23 cellular contexts compared by ENCODE assay signal in genomic region chr18:35983818-35984217, GRCh38.
DNase-seq lines count a peak whose midpoint lies in the region; ATAC-seq and TF ChIP-seq lines count a peak whose summit lies in the region.
"Had no signal": no experiment of that assay in that cellular context is flagged by ENCODE, and none has a peak within 500 bp of the region (broad histone marks: within the 10 kb centered on the region; RNA-seq: fewer than 3 reads in every experiment).

No MANE protein-coding gene starts in this region.

- CTCF ChIA-PET in activated CD4-positive, alpha-beta T cell treated with anti-CD3 and anti-CD28 coated beads, Interleukin-2, amount 10 ng/mL, durations not matched to agents 7 days and 5 days (lab: Charles Lee), result no interaction called here

- no peak for ATAC-seq in HG03095 (IDR thresholded peaks at IDR 0.05; ENCODE audit: unreplicated experiment)
- ATAC-seq: activated CD4-positive, alpha-beta T cell treated with anti-CD3 and anti-CD28 coated beads for 36 hours; activated CD8-positive, alpha-beta memory T cell treated with anti-CD3 and anti-CD28 coated beads, Interleukin-2, amount 10 ng/mL, durations not matched to agents 7 days and 5 days; right lobe of liver had no signal

- H3K27ac Mint-ChIP-seq in activated CD4-positive, alpha-beta T cell treated with anti-CD3 and anti-CD28 coated beads, Interleukin-2, amount 10 ng/mL, durations not matched to agents 7 days and 5 days, result no peak overlapping the region
- H3K27ac Mint-ChIP-seq: activated CD4-positive, alpha-beta T cell treated with anti-CD3 and anti-CD28 coated beads for 36 hours; activated CD8-positive, alpha-beta memory T cell treated with anti-CD3 and anti-CD28 coated beads, Interleukin-2, amount 10 ng/mL, durations not matched to agents 7 days and 5 days; activated naive CD8-positive, alpha-beta T cell treated with anti-CD3 and anti-CD28 coated beads for 36 hours had no signal

- DNase-seq in GM03348 (ENCODE audit: low spot score), result peak; percentile 61
- peak; percentile 49 for DNase-seq in amniotic stem cell (lab: John Stamatoyannopoulos, UW)
- peak; percentile 87 for DNase-seq in fibroblast of mammary gland (ENCODE audit: low read depth)
- DNase-seq in stromal cell of bone marrow (ENCODE audit: low read depth), result peak; percentile 8
- DNase-seq in NCI-H345 treated with DMSO at 0.1 percent for 48 hours (lab: John Stamatoyannopoulos, UW; ENCODE audit: unreplicated experiment), result no peak
- no peak for DNase-seq in activated CD4-positive, alpha-beta T cell treated with anti-CD3 and anti-CD28 coated beads, Interleukin-2, amount 10 ng/mL, durations not matched to agents 7 days and 5 days
- DNase-seq: activated CD4-positive, alpha-beta T cell treated with anti-CD3 and anti-CD28 coated beads for 36 hours; activated CD8-positive, alpha-beta memory T cell treated with anti-CD3 and anti-CD28 coated beads, Interleukin-2, amount 10 ng/mL, durations not matched to agents 7 days and 5 days; activated naive CD8-positive, alpha-beta T cell treated with anti-CD3 and anti-CD28 coated beads for 36 hours; dorsolateral prefrontal cortex; esophagus squamous epithelium; KBM-7; MV-4-11; NCI-H2029; NCI-H524; right lobe of liver; stimulated activated naive CD4-positive, alpha-beta T cell; SW 1271 had no signal

- POLR2A ChIA-PET in activated CD4-positive, alpha-beta T cell treated with anti-CD3 and anti-CD28 coated beads, Interleukin-2, amount 10 ng/mL, durations not matched to agents 7 days and 5 days (lab: Charles Lee), result no interaction called here

- H3K36me3 Mint-ChIP-seq in activated CD4-positive, alpha-beta T cell treated with anti-CD3 and anti-CD28 coated beads, Interleukin-2, amount 10 ng/mL, durations not matched to agents 7 days and 5 days (ENCODE audit: low read depth), result peaks cover 38% of the 10 kb centered on the region

- no peak overlapping the region for H3K4me3 ChIP-seq in fibroblast of mammary gland (ENCODE audit: control insufficient read depth, low read depth, low read length)
- H3K4me3 ChIP-seq: BLaER1 treated with 17β-estradiol and CSF1 and Interleukin-3, amounts not matched to agents 10 nM and 100 nM; dorsolateral prefrontal cortex; esophagus squamous epithelium; HAP-1; lung; right lobe of liver; tibial nerve had no signal

- TF ChIP-seq CTCF in fibroblast of mammary gland (conservative IDR thresholded peaks at IDR 0.05; ENCODE audit: control insufficient read depth, insufficient read depth, low read depth, low read length), result no peak

- no peaks in the 10 kb centered on the region for H3K27me3 Mint-ChIP-seq in activated CD4-positive, alpha-beta T cell treated with anti-CD3 and anti-CD28 coated beads, Interleukin-2, amount 10 ng/mL, durations not matched to agents 7 days and 5 days
- H3K27me3 Mint-ChIP-seq: activated CD4-positive, alpha-beta T cell treated with anti-CD3 and anti-CD28 coated beads for 36 hours; activated CD8-positive, alpha-beta memory T cell treated with anti-CD3 and anti-CD28 coated beads, Interleukin-2, amount 10 ng/mL, durations not matched to agents 7 days and 5 days; activated naive CD8-positive, alpha-beta T cell treated with anti-CD3 and anti-CD28 coated beads for 36 hours had no signal

- H3K4me1 Mint-ChIP-seq in activated CD4-positive, alpha-beta T cell treated with anti-CD3 and anti-CD28 coated beads, Interleukin-2, amount 10 ng/mL, durations not matched to agents 7 days and 5 days, result no peaks in the 10 kb centered on the region
- H3K4me1 Mint-ChIP-seq: activated CD4-positive, alpha-beta T cell treated with anti-CD3 and anti-CD28 coated beads for 36 hours; activated CD8-positive, alpha-beta memory T cell treated with anti-CD3 and anti-CD28 coated beads, Interleukin-2, amount 10 ng/mL, durations not matched to agents 7 days and 5 days; activated naive CD8-positive, alpha-beta T cell treated with anti-CD3 and anti-CD28 coated beads for 36 hours had no signal

- no peak overlapping the region for H3K4me3 Mint-ChIP-seq in activated CD4-positive, alpha-beta T cell treated with anti-CD3 and anti-CD28 coated beads, Interleukin-2, amount 10 ng/mL, durations not matched to agents 7 days and 5 days
- H3K4me3 Mint-ChIP-seq: activated CD4-positive, alpha-beta T cell treated with anti-CD3 and anti-CD28 coated beads for 36 hours; activated CD8-positive, alpha-beta memory T cell treated with anti-CD3 and anti-CD28 coated beads, Interleukin-2, amount 10 ng/mL, durations not matched to agents 7 days and 5 days; activated naive CD8-positive, alpha-beta T cell treated with anti-CD3 and anti-CD28 coated beads for 36 hours had no signal

- no peaks in the 10 kb centered on the region for H3K9me3 Mint-ChIP-seq in activated CD4-positive, alpha-beta T cell treated with anti-CD3 and anti-CD28 coated beads, Interleukin-2, amount 10 ng/mL, durations not matched to agents 7 days and 5 days

Comparison
In these comparisons a context has a peak if more than half of its experiments do, and no peak if none do; other contexts are left out.
1. DNase-seq: peak in GM03348 (single experiment), amniotic stem cell (single experiment), fibroblast of mammary gland (single experiment) and stromal cell of bone marrow (single experiment); none in NCI-H345 treated with DMSO at 0.1 percent for 48 hours (single experiment) and activated CD4-positive, alpha-beta T cell treated with anti-CD3 and anti-CD28 coated beads, Interleukin-2, amount 10 ng/mL, durations not matched to agents 7 days and 5 days (single experiment).